8 cellular contexts compared by ENCODE assay signal in genomic region chr21:46636181-46636512, GRCh38. TPM values are rescaled to one million over a fixed set of nuclear protein-coding genes. Genes with fewer than 3 reads are reported as not detected.
DNase-seq lines count a peak whose midpoint lies in the region; ATAC-seq and TF ChIP-seq lines count a peak whose summit lies in the region.

No MANE protein-coding gene starts in this region.

- no peaks in the 10 kb centered on the region for H3K9me3 ChIP-seq in GM23248 (ENCODE audit: low read depth)
- no peaks in the 10 kb centered on the region for H3K9me3 ChIP-seq in skeletal muscle satellite cell (replicated peaks; ENCODE audit: low read length)

- H4K20me1 ChIP-seq in GM23248 (ENCODE audit: insufficient read depth): peaks cover 4% of the 10 kb centered on the region; the same call in 1 of the 2 replicates

- H3K4me2 ChIP-seq in GM23248 (ENCODE audit: unreplicated experiment): peak overlapping the region; percentile 95
- H3K4me2 ChIP-seq in skeletal muscle satellite cell (ENCODE audit: low read length): peak overlapping the region; percentile 92

- H3K27ac ChIP-seq in GM23248 (0 out of 2 replicates have a peak overlapping the region, but pooled peaks have one; percentile 98), VCaP (peak overlapping the region; percentile 95), foreskin keratinocyte (peak overlapping the region; percentile 75)

- H3K79me2 ChIP-seq in GM23248 (ENCODE audit: insufficient read depth): peaks cover 57% of the 10 kb centered on the region

- no peak for DNase-seq in GM23248
- DNase-seq in foreskin keratinocyte: no peak
- DNase-seq in stimulated activated naive CD4-positive, alpha-beta T cell treated with Interleukin-2 at 50 U/mL for 16 hours (lab: John Stamatoyannopoulos, UW): no peak
- DNase-seq in NOMO-1 (lab: John Stamatoyannopoulos, UW; ENCODE audit: unreplicated experiment in 2 of 2): no peak
- no peak for DNase-seq in iPS-NIHi7 (ENCODE audit: extremely low spot score)

- H3K36me3 ChIP-seq in GM23248 (ENCODE audit: low read depth) (no peaks in the 10 kb centered on the region), skeletal muscle satellite cell (ENCODE audit: insufficient read depth, low read length) (peaks cover 15% of the 10 kb centered on the region)

- H3K4me1 ChIP-seq in GM23248 (ENCODE audit: insufficient read depth) (peaks cover 42% of the 10 kb centered on the region), foreskin keratinocyte (peaks cover 23% of the 10 kb centered on the region), skeletal muscle satellite cell (ENCODE audit: control insufficient read depth, insufficient read depth, low read length) (peaks cover 41% of the 10 kb centered on the region)

- H3K9ac ChIP-seq in GM23248 (peak overlapping the region; percentile 96), skeletal muscle satellite cell (ENCODE audit: low read depth, low read length) (peak overlapping the region; percentile 97)

- H3K27me3 ChIP-seq in GM23248 (replicated peaks; ENCODE audit: insufficient read depth) (no peaks in the 10 kb centered on the region), foreskin keratinocyte (no peaks in the 10 kb centered on the region), skeletal muscle satellite cell (ENCODE audit: control insufficient read depth, insufficient read depth, low read length) (no peaks in the 10 kb centered on the region)

- in situ Hi-C loops in GM23248 (cut with MboI): no loop called here

- no peak for TF ChIP-seq CTCF in VCaP (conservative IDR thresholded peaks at IDR 0.05)
- TF ChIP-seq CTCF in foreskin keratinocyte (conservative IDR thresholded peaks at IDR 0.05): no peak

- ATAC-seq in foreskin keratinocyte (no peak), HG02852 (IDR thresholded peaks at IDR 0.05; ENCODE audit: unreplicated experiment) (no peak)

- 11 to 20% methylated on average over 8 of the region's 8 CpGs for WGBS in GM23248 (ENCODE audit: low coverage in 1 of 2, low lambda C conversion rate in 2 of 2, missing lambda C conversion rate in 2 of 2), 2 experiments

- H3K9me2 ChIP-seq in GM23248 (ENCODE audit: insufficient read depth): no peaks in the 10 kb centered on the region

- H3F3A ChIP-seq in GM23248 (ENCODE audit: insufficient read depth): peaks cover 21% of the 10 kb centered on the region; the same call in 1 of the 2 replicates

- H2AFZ ChIP-seq in GM23248: peak overlapping the region; percentile 77

- H3K4me3 ChIP-seq in GM23248: peak overlapping the region; percentile 99
- H3K4me3 ChIP-seq in skeletal muscle satellite cell (ENCODE audit: low read length): peak overlapping the region; percentile 99

RNA-seq across cellular contexts. Expression of gene PRMT2, which starts 0.7 kb away (rescaled TPM):
- 130 and 171 TPM in 2 replicates for total RNA-seq in GM23248 (2014; rRNA removed; shearing (Covaris generic))
- polyA plus RNA-seq in GM23248 (2016; fragmentation: Nextera tagmentation; extraction: Ambion mirVana) (145 and 146 TPM in 2 replicates), foreskin keratinocyte (95.3 and 99.5 TPM in 2 replicates)
- total RNA-seq in foreskin keratinocyte: 92.0 and 93.0 TPM in 2 replicates
- total RNA-seq in skeletal muscle satellite cell (2012; rRNA removed): 66.4 and 86.4 TPM in 2 replicates

RNA-seq across cellular contexts. Expression of gene S100B, which starts 31.3 kb away (rescaled TPM):
- not detected in 2 replicates for total RNA-seq in GM23248 (2014; rRNA removed; shearing (Covaris generic))
- not detected in 2 replicates for polyA plus RNA-seq in GM23248 (2016; fragmentation: Nextera tagmentation; extraction: Ambion mirVana)
- total RNA-seq in foreskin keratinocyte: 0.17 TPM in 1 of 2 replicates, not detected in the other
- 0.21 TPM in 1 of 2 replicates, not detected in the other for polyA plus RNA-seq in foreskin keratinocyte
- total RNA-seq in skeletal muscle satellite cell (2012; rRNA removed): not detected in 2 replicates
